In genomic region chr1:15207031-15207828, GRCh38 we compare ENCODE assay signal across 1 cellular context.
TF ChIP-seq lines count a peak whose summit lies in the region.

No MANE protein-coding gene starts in this region.

TF ChIP-seq in GM23338, 12 proteins besides CTCF, POLR2A, EP300 and RAD21 (continued from another document):
- TF ChIP-seq ZNF462 (CRISPR knock-in tag; IDR thresholded peaks at IDR 0.05) (no peak), ZNF114 (CRISPR knock-in tag; IDR thresholded peaks at IDR 0.05) (no peak), CREB1 (CRISPR knock-in tag; IDR thresholded peaks at IDR 0.05; ENCODE audit: low read depth) (no peak), ZNF331 (CRISPR knock-in tag; IDR thresholded peaks at IDR 0.05; ENCODE audit: low read depth) (no peak), EZH2 (IDR thresholded peaks at IDR 0.05; ENCODE audit: low read depth, unreplicated experiment) (no peak), REST (IDR thresholded peaks at IDR 0.05; ENCODE audit: unreplicated experiment) (no peak)
